9 cellular contexts compared by ENCODE assay signal in the genomic region with DNA sequence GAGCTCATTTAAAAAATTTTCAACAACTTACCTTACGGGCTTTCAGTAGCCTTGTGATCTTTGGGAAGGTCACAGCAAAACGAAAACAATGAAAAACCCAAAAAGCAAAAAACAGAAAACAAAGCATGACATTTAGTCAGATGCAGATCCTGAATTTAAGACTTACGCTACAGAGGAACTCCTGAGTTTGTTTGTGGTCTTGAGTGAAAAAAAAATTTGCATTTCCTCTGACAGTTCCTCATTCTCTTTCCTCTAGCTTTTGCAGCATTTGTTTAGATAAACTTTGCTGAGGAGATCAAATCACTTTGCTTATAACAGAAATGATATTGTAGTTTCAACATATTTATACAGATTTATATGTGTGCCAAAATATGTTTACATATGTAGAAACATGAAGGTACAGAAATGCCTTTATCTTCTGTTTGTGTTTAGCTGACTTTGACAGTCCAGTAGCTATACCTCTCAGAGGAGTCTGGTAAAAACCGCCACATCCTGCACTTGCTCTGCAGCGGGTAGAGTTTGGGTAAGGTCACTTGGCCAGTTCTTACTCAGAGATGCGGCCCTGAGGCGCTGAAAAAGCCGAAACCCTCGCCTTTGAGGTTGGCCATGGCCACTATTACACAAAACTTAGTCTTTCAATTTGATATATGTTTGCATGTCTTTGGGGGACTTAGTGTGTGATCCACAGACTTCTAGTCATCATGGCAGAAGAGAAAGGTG.
DNase-seq lines count a peak whose midpoint lies in the region; ATAC-seq lines count a peak whose summit lies in the region.
"Had no signal": no experiment of that assay in that cellular context is flagged by ENCODE, and none has a peak within 500 bp of the region (broad histone marks: within the 10 kb centered on the region; RNA-seq: fewer than 3 reads in every experiment).

No MANE protein-coding gene starts in this region.

- intact Hi-C loops in activated T-helper 1 cell treated with anti-CD3 and anti-CD28 coated beads, Interleukin-12 subunit alpha, Interleukin-12 subunit beta, Interleukin-2, Interleukin-4 antibody, amounts not matched to agents 30 ng/mL and 10 ng/mL and 1 ng/mL, durations not matched to agents 14 hours and 24 hours and 36 hours (cut with micrococcal nuclease), result no loop called here

- peaks cover 14% of the 10 kb centered on the region for H3K27me3 Mint-ChIP-seq in activated T-helper 1 cell treated with anti-CD3 and anti-CD28 coated beads, Interleukin-12 subunit alpha, Interleukin-12 subunit beta, Interleukin-2, Interleukin-4 antibody, amounts not matched to agents 30 ng/mL and 10 ng/mL and 1 ng/mL, durations not matched to agents 14 hours and 24 hours and 36 hours (ENCODE audit: insufficient read depth)

- ATAC-seq in GM18520 (IDR thresholded peaks at IDR 0.05; ENCODE audit: unreplicated experiment) (peak; percentile 86), GM21723 (IDR thresholded peaks at IDR 0.05; ENCODE audit: unreplicated experiment) (peak; percentile 73), HG03460 (IDR thresholded peaks at IDR 0.05; ENCODE audit: unreplicated experiment) (peak; percentile 81)

- DNase-seq in activated T-helper 1 cell treated with anti-CD3 and anti-CD28 coated beads, Interleukin-12 subunit alpha, Interleukin-12 subunit beta, Interleukin-2, Interleukin-4 antibody, amounts not matched to agents 30 ng/mL and 10 ng/mL and 1 ng/mL, durations not matched to agents 14 hours and 24 hours and 36 hours (ENCODE audit: low spot score), result peak; percentile 29
- DNase-seq in anterior cingulate cortex (lab: John Stamatoyannopoulos, UW) (no peak), HUDEP-2 (lab: John Stamatoyannopoulos, UW; ENCODE audit: unreplicated experiment in 76 of 76) (no peak), HuH-7 (ENCODE audit: low spot score) (no peak), hippocampal formation (lab: John Stamatoyannopoulos, UW) (no peak)
- DNase-seq: activated naive CD8-positive, alpha-beta T cell treated with anti-CD3 and anti-CD28 coated beads, Interleukin-2, amount 10 ng/mL, durations not matched to agents 7 days and 5 days had no signal

- H3K9me3 Mint-ChIP-seq in activated T-helper 1 cell treated with anti-CD3 and anti-CD28 coated beads, Interleukin-12 subunit alpha, Interleukin-12 subunit beta, Interleukin-2, Interleukin-4 antibody, amounts not matched to agents 30 ng/mL and 10 ng/mL and 1 ng/mL, durations not matched to agents 14 hours and 24 hours and 36 hours, result no peaks in the 10 kb centered on the region

- H3K4me1 Mint-ChIP-seq in activated T-helper 1 cell treated with anti-CD3 and anti-CD28 coated beads, Interleukin-12 subunit alpha, Interleukin-12 subunit beta, Interleukin-2, Interleukin-4 antibody, amounts not matched to agents 30 ng/mL and 10 ng/mL and 1 ng/mL, durations not matched to agents 14 hours and 24 hours and 36 hours (ENCODE audit: low read depth), result peaks cover 41% of the 10 kb centered on the region

- no peaks in the 10 kb centered on the region for H3K36me3 Mint-ChIP-seq in activated T-helper 1 cell treated with anti-CD3 and anti-CD28 coated beads, Interleukin-12 subunit alpha, Interleukin-12 subunit beta, Interleukin-2, Interleukin-4 antibody, amounts not matched to agents 30 ng/mL and 10 ng/mL and 1 ng/mL, durations not matched to agents 14 hours and 24 hours and 36 hours (ENCODE audit: low read depth)

- H3K27ac Mint-ChIP-seq in activated T-helper 1 cell treated with anti-CD3 and anti-CD28 coated beads, Interleukin-12 subunit alpha, Interleukin-12 subunit beta, Interleukin-2, Interleukin-4 antibody, amounts not matched to agents 30 ng/mL and 10 ng/mL and 1 ng/mL, durations not matched to agents 14 hours and 24 hours and 36 hours, result peak overlapping the region; percentile 25
- H3K27ac Mint-ChIP-seq: activated naive CD8-positive, alpha-beta T cell treated with anti-CD3 and anti-CD28 coated beads, Interleukin-2, amount 10 ng/mL, durations not matched to agents 7 days and 5 days had no signal

- peak overlapping the region; percentile 20 for H3K4me3 Mint-ChIP-seq in activated T-helper 1 cell treated with anti-CD3 and anti-CD28 coated beads, Interleukin-12 subunit alpha, Interleukin-12 subunit beta, Interleukin-2, Interleukin-4 antibody, amounts not matched to agents 30 ng/mL and 10 ng/mL and 1 ng/mL, durations not matched to agents 14 hours and 24 hours and 36 hours
- H3K4me3 Mint-ChIP-seq: activated naive CD8-positive, alpha-beta T cell treated with anti-CD3 and anti-CD28 coated beads, Interleukin-2, amount 10 ng/mL, durations not matched to agents 7 days and 5 days had no signal
